Comparison of ENCODE assay signal across 25 cellular contexts in the genomic region with DNA sequence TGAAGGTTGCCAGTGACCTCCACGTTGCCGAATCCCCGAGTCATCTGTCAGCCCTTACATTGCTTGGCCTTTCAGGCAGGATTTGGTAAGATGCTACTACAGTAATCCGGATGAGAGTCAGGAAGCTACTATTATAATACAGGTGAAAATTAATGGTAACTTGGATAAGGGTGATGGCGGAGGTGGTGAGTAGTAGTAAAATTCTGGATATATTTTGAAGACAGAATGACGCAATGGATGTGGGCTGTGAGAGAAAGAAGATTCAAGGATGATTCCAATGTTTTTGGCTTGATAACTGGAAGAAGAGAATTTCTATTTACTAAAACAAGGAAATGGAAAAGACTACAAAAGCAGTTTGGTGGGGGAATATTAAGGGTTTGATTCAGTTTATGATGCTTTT. TPM values are rescaled to one million over a fixed set of nuclear protein-coding genes. Genes with fewer than 3 reads are reported as not detected.
DNase-seq lines count a peak whose midpoint lies in the region; ATAC-seq, FAIRE-seq and TF ChIP-seq lines count a peak whose summit lies in the region.
"Had no signal": no experiment of that assay in that cellular context is flagged by ENCODE, and none has a peak within 500 bp of the region (broad histone marks: within the 10 kb centered on the region; RNA-seq: fewer than 3 reads in every experiment).

No MANE protein-coding gene starts in this region.

- H2AFZ ChIP-seq in endothelial cell of umbilical vein (ENCODE audit: low read depth, low read length) = no peak overlapping the region

- H3K9ac ChIP-seq in endothelial cell of umbilical vein (replicated peaks; ENCODE audit: extremely low read depth, insufficient read depth, low read length) = no peak overlapping the region

- H3K4me3 Mint-ChIP-seq in activated naive CD8-positive, alpha-beta T cell = peak overlapping the region; percentile 61
- no peak overlapping the region for H3K4me3 Mint-ChIP-seq in activated naive CD8-positive, alpha-beta T cell treated with anti-CD3 and anti-CD28 coated beads, Interleukin-2, amount 50 U/mL, for 24 hours
- H3K4me3 Mint-ChIP-seq in T-cell = peak overlapping the region in 2 of 3 donors; percentile 54 to 97
- H3K4me3 Mint-ChIP-seq in osteocyte (ENCODE audit: unreplicated experiment) = peak overlapping the region; percentile 37

- ATAC-seq in activated naive CD8-positive, alpha-beta T cell treated with anti-CD3 and anti-CD28 coated beads, Interleukin-2, amount 50 U/mL, for 24 hours = no peak
- ATAC-seq in T-cell (replicated peaks in 1 of 4) (no peak), GM18511 (IDR thresholded peaks at IDR 0.05; ENCODE audit: unreplicated experiment) (no peak), GM21528 (IDR thresholded peaks at IDR 0.05; ENCODE audit: low FRiP score, unreplicated experiment) (no peak)
- ATAC-seq: activated CD4-positive, alpha-beta T cell treated with anti-CD3 and anti-CD28 coated beads for 36 hours; mucosa of descending colon; SK-N-SH treated with all-trans-retinoic acid at 6 μM for 48 hours had no signal

- H3K36me3 Mint-ChIP-seq in activated naive CD8-positive, alpha-beta T cell = peaks cover 9% of the 10 kb centered on the region
- H3K36me3 Mint-ChIP-seq in activated naive CD8-positive, alpha-beta T cell treated with anti-CD3 and anti-CD28 coated beads, Interleukin-2, amount 50 U/mL, for 24 hours (ENCODE audit: low read depth) = peaks cover 6% of the 10 kb centered on the region
- H3K36me3 Mint-ChIP-seq in T-cell = peaks cover 13% of the 10 kb centered on the region
- H3K36me3 Mint-ChIP-seq in osteocyte (ENCODE audit: unreplicated experiment) = peaks cover 6% of the 10 kb centered on the region

- CTCF ChIA-PET in T-cell (lab: Charles Lee) = interaction anchor here in 1 of 2 donors (0.6 kb wide), 1 partner anchor 13 kb away, joined by 3 read pairs; no protein-coding TSS in a partner anchor
- CTCF ChIA-PET in endothelial cell of umbilical vein (lab: Charles Lee) = no interaction called here

- no peaks in the 10 kb centered on the region for H3K27me3 Mint-ChIP-seq in activated naive CD8-positive, alpha-beta T cell
- H3K27me3 Mint-ChIP-seq in activated naive CD8-positive, alpha-beta T cell treated with anti-CD3 and anti-CD28 coated beads, Interleukin-2, amount 50 U/mL, for 24 hours = peaks cover 2% of the 10 kb centered on the region
- H3K27me3 Mint-ChIP-seq in T-cell (no peaks in the 10 kb centered on the region), osteocyte (ENCODE audit: unreplicated experiment) (no peaks in the 10 kb centered on the region)
- H3K27me3 Mint-ChIP-seq: activated CD4-positive, alpha-beta T cell treated with anti-CD3 and anti-CD28 coated beads for 36 hours had no signal

- no peaks in the 10 kb centered on the region for H3K9me3 ChIP-seq in endothelial cell of umbilical vein (replicated peaks; ENCODE audit: control insufficient read depth, insufficient read depth, low read length)
- H3K9me3 ChIP-seq: BE2C, mucosa of descending colon, transverse colon had no signal

- dilution Hi-C loops in endothelial cell of umbilical vein (cut with MboI; ENCODE audit: extremely low pct_ligation_motif_present, low sequenced_read_pairs) = no loop called here

- H4K20me1 ChIP-seq in endothelial cell of umbilical vein (replicated peaks; ENCODE audit: control insufficient read depth, extremely low read depth, insufficient read depth, low read length) = no peaks in the 10 kb centered on the region

- FAIRE-seq in endothelial cell of umbilical vein (lab: Jason Lieb, UNC) = peak; percentile 63
- FAIRE-seq: endometrium, frontal cortex had no signal

- peaks cover 14% of the 10 kb centered on the region for H3K4me1 ChIP-seq in endothelial cell of umbilical vein (ENCODE audit: control insufficient read depth, extremely low read depth, insufficient read depth, low read length)
- H3K4me1 ChIP-seq: BE2C had no signal

- H3K36me3 ChIP-seq in endothelial cell of umbilical vein (ENCODE audit: control insufficient read depth in 2 of 2, extremely low read depth in 1 of 2, insufficient read depth in 2 of 2, low read length in 2 of 2) = peaks cover 0 to 4% of the 10 kb centered on the region in 2 experiments
- H3K36me3 ChIP-seq: BE2C, transverse colon had no signal

- H3K4me3 ChIP-seq in endothelial cell of umbilical vein (replicated peaks in 1 of 3; ENCODE audit: insufficient read depth in 1 of 3, low read depth in 1 of 3, low read length in 3 of 3) = no peak overlapping the region
- H3K4me3 ChIP-seq: mucosa of descending colon had no signal

- intact Hi-C loops in endothelial cell of umbilical vein (cut with micrococcal nuclease) = no loop called here

- H3K27ac ChIP-seq in endothelial cell of umbilical vein (ENCODE audit: insufficient read depth, low read depth, low read length) = no peak overlapping the region

- no peak for TF ChIP-seq CTCF in endothelial cell of umbilical vein (IDR thresholded peaks at IDR 0.05; ENCODE audit: extremely low read depth in 1 of 2, insufficient read depth in 1 of 2, low read depth in 1 of 2, low read length in 2 of 2)
- no peak for TF ChIP-seq CTCF in osteocyte (IDR thresholded peaks at IDR 0.05)

- no TSS peak for BruUV-seq in endothelial cell of umbilical vein (replicated peaks; lab: Mats Ljungman, UMichigan)

- peaks cover 31% of the 10 kb centered on the region for H3K79me2 ChIP-seq in endothelial cell of umbilical vein (ENCODE audit: control insufficient read depth, insufficient read depth, low read length)

- peaks cover 32% of the 10 kb centered on the region for H3K4me1 Mint-ChIP-seq in activated naive CD8-positive, alpha-beta T cell (ENCODE audit: low read depth)
- H3K4me1 Mint-ChIP-seq in activated naive CD8-positive, alpha-beta T cell treated with anti-CD3 and anti-CD28 coated beads, Interleukin-2, amount 50 U/mL, for 24 hours = peaks cover 32% of the 10 kb centered on the region
- H3K4me1 Mint-ChIP-seq in T-cell (peaks cover 36 to 40% (median 36%) of the 10 kb centered on the region in 3 donors), osteocyte (ENCODE audit: unreplicated experiment) (peaks cover 29% of the 10 kb centered on the region)

- no peak for DNase-seq in activated naive CD8-positive, alpha-beta T cell treated with anti-CD3 and anti-CD28 coated beads, Interleukin-2, amount 50 U/mL, for 24 hours
- DNase-seq in T-cell (no peak), endothelial cell of umbilical vein (ENCODE audit: low read depth, low spot score) (no peak), osteocyte (ENCODE audit: extremely low spot score, unreplicated experiment) (no peak)
- DNase-seq in stimulated activated CD4-positive, alpha-beta T cell treated with anti-CD3 and anti-CD28 coated beads, Interleukin-15, amount 100 ng/mL, for 24 hours = no peak
- DNase-seq: activated CD4-positive, alpha-beta T cell treated with anti-CD3 and anti-CD28 coated beads for 36 hours; activated T-cell treated with anti-CD3 and anti-CD28 coated beads, Interleukin-2, amount 50 U/mL, for 48 hours; BE2C; COR-L47; DMS53; dorsolateral prefrontal cortex; HCEC 1CT; mucosa of descending colon; NCI-H1436 treated with DMSO at 0.1 percent for 48 hours; NCI-H2081 treated with DMSO at 0.1 percent for 48 hours; NCI-H226; Right ventricle myocardium superior; stimulated activated CD4-positive, alpha-beta T cell treated with anti-CD3 and anti-CD28 coated beads, Interleukin-4, amount 100 ng/mL, for 1 hour; transverse colon had no signal

- H3K9me3 Mint-ChIP-seq in activated naive CD8-positive, alpha-beta T cell (ENCODE audit: low read depth) = no peaks in the 10 kb centered on the region
- no peaks in the 10 kb centered on the region for H3K9me3 Mint-ChIP-seq in activated naive CD8-positive, alpha-beta T cell treated with anti-CD3 and anti-CD28 coated beads, Interleukin-2, amount 50 U/mL, for 24 hours
- H3K9me3 Mint-ChIP-seq in T-cell (no peaks in the 10 kb centered on the region), osteocyte (ENCODE audit: unreplicated experiment) (no peaks in the 10 kb centered on the region)

- no peak for TF ChIP-seq POLR2A in endothelial cell of umbilical vein (IDR thresholded peaks at IDR 0.05; ENCODE audit: low read depth, low read length)

- H3K9me1 ChIP-seq in endothelial cell of umbilical vein (replicated peaks; ENCODE audit: control insufficient read depth, extremely low read depth, insufficient read depth, low read length) = no peaks in the 10 kb centered on the region

- H3K27ac Mint-ChIP-seq in activated naive CD8-positive, alpha-beta T cell = peak overlapping the region; percentile 61
- no peak overlapping the region for H3K27ac Mint-ChIP-seq in activated naive CD8-positive, alpha-beta T cell treated with anti-CD3 and anti-CD28 coated beads, Interleukin-2, amount 50 U/mL, for 24 hours
- H3K27ac Mint-ChIP-seq in T-cell = peak overlapping the region in 1 of 2 donors; percentile 12
- no peak overlapping the region for H3K27ac Mint-ChIP-seq in osteocyte (ENCODE audit: unreplicated experiment)

- no peaks in the 10 kb centered on the region for H3K27me3 ChIP-seq in endothelial cell of umbilical vein (ENCODE audit: control insufficient read depth in 2 of 2, insufficient read depth in 2 of 2, low read length in 2 of 2)
- H3K27me3 ChIP-seq: BE2C, dorsolateral prefrontal cortex, transverse colon had no signal

- no peak overlapping the region for H3K4me2 ChIP-seq in endothelial cell of umbilical vein (ENCODE audit: insufficient read depth, low read length)

- POLR2A ChIA-PET in T-cell (lab: Charles Lee) = no interaction called here
- POLR2A ChIA-PET in endothelial cell of umbilical vein (lab: Charles Lee) = no interaction called here

TF ChIP-seq in endothelial cell of umbilical vein, 7 proteins besides CTCF, POLR2A, EP300 and RAD21 (continues in another document):
- TF ChIP-seq FOS (IDR thresholded peaks at IDR 0.05; ENCODE audit: borderline replicate concordance, insufficient read depth, low read length) (no peak), EZH2 (IDR thresholded peaks at IDR 0.05; ENCODE audit: borderline replicate concordance, low read depth, low read length, severe bottlenecking) (no peak), JUN (IDR thresholded peaks at IDR 0.05; ENCODE audit: borderline replicate concordance, insufficient read depth, insufficient read length, low read depth) (no peak)
- TF ChIP-seq, protein P1, sequence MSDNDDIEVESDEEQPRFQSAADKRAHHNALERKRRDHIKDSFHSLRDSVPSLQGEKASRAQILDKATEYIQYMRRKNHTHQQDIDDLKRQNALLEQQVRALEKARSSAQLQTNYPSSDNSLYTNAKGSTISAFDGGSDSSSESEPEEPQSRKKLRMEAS (IDR thresholded peaks at IDR 0.05; ENCODE audit: insufficient read depth, insufficient read length) = no peak

RNA-seq across cellular contexts. Expression of a gene that starts 1.4 kb away (rescaled TPM):
- total RNA-seq in T-cell (10 to 100 TPM; 27.1 to 41.4 (median 31.2) TPM), endothelial cell of umbilical vein (44.2 and 45.2 TPM in 2 replicates), osteocyte (42.4 and 43.0 TPM in 2 replicates)
- polyA plus RNA-seq in endothelial cell of umbilical vein = 25.0 and 27.2 TPM in 2 replicates
- 28.7 and 29.4 TPM in 2 replicates for polyA plus RNA-seq in endothelial cell of umbilical vein (2011; cell fraction: cytosol; rRNA removed)
- polyA plus RNA-seq in endothelial cell of umbilical vein (2011; cell fraction: nucleus; rRNA removed) = 47.2 and 50.5 TPM in 2 replicates
- polyA plus RNA-seq in endothelial cell of umbilical vein (2012) = 23.5 and 23.7 TPM in 2 replicates
- polyA minus RNA-seq in endothelial cell of umbilical vein = 25.7 and 28.2 TPM in 2 replicates
- 20.3 TPM for polyA minus RNA-seq in endothelial cell of umbilical vein (2011; cell fraction: cytosol; rRNA and poly(A)+ RNA removed)
- 30.6 and 33.3 TPM in 2 replicates for polyA minus RNA-seq in endothelial cell of umbilical vein (2011; cell fraction: nucleus; rRNA and poly(A)+ RNA removed)
